In the genomic region with DNA sequence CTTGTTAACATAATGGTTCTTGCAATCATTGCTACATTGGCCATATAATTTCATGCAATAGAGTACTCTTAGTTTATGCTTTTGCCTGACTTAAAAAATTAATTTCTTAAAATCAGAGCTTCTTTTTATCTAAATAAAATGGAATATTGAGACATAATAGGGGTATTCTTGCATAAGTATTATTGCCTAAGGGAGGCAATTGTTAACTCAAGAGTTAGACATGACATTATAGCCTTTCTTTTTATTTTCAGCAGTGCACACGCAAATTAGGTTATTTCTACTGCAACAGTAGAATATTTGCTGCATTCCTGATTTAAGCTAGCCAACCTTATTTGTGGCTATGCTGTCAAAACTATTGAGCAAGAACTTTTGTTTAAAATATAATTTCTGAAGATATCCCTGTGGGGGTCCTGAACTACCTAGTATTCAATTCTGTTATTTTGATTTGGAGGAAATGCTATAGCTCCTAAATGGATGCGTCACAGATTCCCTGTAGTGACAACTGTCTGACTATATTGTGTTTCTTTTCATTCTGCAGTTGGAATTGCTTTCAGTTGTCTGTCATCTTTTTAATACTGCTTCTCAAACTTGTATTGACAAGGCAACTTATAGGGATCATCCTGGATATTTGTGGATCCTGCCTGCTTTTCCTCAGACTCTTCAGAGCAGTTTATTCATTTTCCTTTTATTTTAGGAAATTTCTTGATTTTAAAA, we compare ENCODE assay signal across 17 cellular contexts.
DNase-seq lines count a peak whose midpoint lies in the region; ATAC-seq and TF ChIP-seq lines count a peak whose summit lies in the region.
"Had no signal": no experiment of that assay in that cellular context is flagged by ENCODE, and none has a peak within 500 bp of the region (broad histone marks: within the 10 kb centered on the region; RNA-seq: fewer than 3 reads in every experiment).

No MANE protein-coding gene starts in this region.

- H3K9me3 ChIP-seq in heart right ventricle (peaks cover 0 to 5% (median 0%) of the 10 kb centered on the region in 11 donors), SK-N-MC (ENCODE audit: low read depth, low read length) (no peaks in the 10 kb centered on the region), skeletal muscle tissue (ENCODE audit: control insufficient read depth in 3 of 3, low read length in 3 of 3) (no peaks in the 10 kb centered on the region), esophagus squamous epithelium (no peaks in the 10 kb centered on the region)

- TF ChIP-seq POLR2A in esophagus squamous epithelium (IDR thresholded peaks at IDR 0.05) = no peak

- H3K4me3 ChIP-seq in heart right ventricle (peak overlapping the region in 9 of 10 donors; percentile 17 to 52 (median 43)), SK-N-MC (0 out of 2 replicates have a peak overlapping the region, but pooled peaks have one; percentile 12), skeletal muscle tissue (ENCODE audit: low read length in 3 of 3) (peak overlapping the region in 2 of 3 donors; percentile 23 to 61), esophagus squamous epithelium (no peak overlapping the region)

- no peaks in the 10 kb centered on the region for H3K27me3 ChIP-seq in heart right ventricle
- no peaks in the 10 kb centered on the region for H3K27me3 ChIP-seq in skeletal muscle tissue (ENCODE audit: control insufficient read depth in 3 of 3, insufficient read depth in 3 of 3, low read length in 3 of 3)
- no peaks in the 10 kb centered on the region for H3K27me3 ChIP-seq in esophagus squamous epithelium

- TF ChIP-seq CTCF in heart right ventricle (IDR thresholded peaks at IDR 0.05) (no peak), esophagus squamous epithelium (IDR thresholded peaks at IDR 0.05) (no peak)

- peaks cover 0 to 21% (median 0%) of the 10 kb centered on the region in 9 donors for H3K4me1 ChIP-seq in heart right ventricle
- peaks cover 8 to 11% (median 8%) of the 10 kb centered on the region in 3 donors for H3K4me1 ChIP-seq in skeletal muscle tissue (ENCODE audit: control insufficient read depth in 3 of 3, insufficient read depth in 3 of 3, low read length in 3 of 3)
- peaks cover 0 to 7% (median 0%) of the 10 kb centered on the region in 3 donors for H3K4me1 ChIP-seq in esophagus squamous epithelium

- WGBS in heart right ventricle, 2 donors = 73 to 85% methylated on average over 2 of the region's 2 CpGs
- WGBS in esophagus squamous epithelium, 2 donors = 91 to 94% methylated on average over 2 of the region's 2 CpGs

- H3K36me3 ChIP-seq in heart right ventricle (no peaks in the 10 kb centered on the region), SK-N-MC (ENCODE audit: insufficient read depth, low read length) (no peaks in the 10 kb centered on the region), skeletal muscle tissue (ENCODE audit: control insufficient read depth in 3 of 3, insufficient read depth in 3 of 3, low read length in 3 of 3) (no peaks in the 10 kb centered on the region), esophagus squamous epithelium (no peaks in the 10 kb centered on the region)

- H3K9ac ChIP-seq in SK-N-MC (ENCODE audit: insufficient read length) (peak overlapping the region; percentile 5), skeletal muscle tissue (ENCODE audit: low read depth in 1 of 3, low read length in 3 of 3) (peak overlapping the region in 1 of 3 donors; percentile 28)

- DNase-seq in heart right ventricle = no peak
- no peak for DNase-seq in left cardiac atrium
- DNase-seq in SK-N-MC (ENCODE audit: low read depth, low spot score) = no peak
- DNase-seq in fibroblast of gingiva (ENCODE audit: low read depth) = peak; percentile 44
- DNase-seq in esophagus squamous epithelium (lab: John Stamatoyannopoulos, UW) = no peak
- no peak for DNase-seq in NCI-H1048 (lab: John Stamatoyannopoulos, UW)
- DNase-seq: 8988T, DMS153, EL, HCEC 1CT, NCI-H1092, NCI-H226, PC-3 had no signal

- ATAC-seq in heart right ventricle (no peak), left cardiac atrium (no peak), GM21825 (IDR thresholded peaks at IDR 0.05; ENCODE audit: unreplicated experiment) (no peak)
- ATAC-seq: SK-N-SH treated with all-trans-retinoic acid at 6 μM for 48 hours had no signal

- H3K27ac ChIP-seq in heart right ventricle = peak overlapping the region; percentile 13 to 86 (median 76)
- 0 out of 2 replicates have a peak overlapping the region, but pooled peaks have one; percentile 35 for H3K27ac ChIP-seq in SK-N-MC
- H3K27ac ChIP-seq in skeletal muscle tissue (ENCODE audit: low read depth, low read length) = no peak overlapping the region
- no peak overlapping the region for H3K27ac ChIP-seq in esophagus squamous epithelium
- H3K27ac ChIP-seq: C4-2B had no signal

- intact Hi-C loops in heart right ventricle (cut with DNase I) = loop anchor here (2.0 to 10.0 kb wide), 5 partner anchors 68 to 122 kb away; no protein-coding TSS in a partner anchor
- intact Hi-C loops in left cardiac atrium (cut with DNase I) = loop anchor here in 1 of 2 donors (5.0 kb wide), 1 partner anchor 114 kb away; no protein-coding TSS in a partner anchor
- intact Hi-C loops in esophagus squamous epithelium (cut with DNase I) = no loop called here

Comparison
In these comparisons a context has a peak if more than half of its experiments do, and no peak if none do; other contexts are left out.
1. H3K27ac ChIP-seq: peak in heart right ventricle (10 of 10) and SK-N-MC (single experiment); none in skeletal muscle tissue (single experiment) and esophagus squamous epithelium (0 of 4).
2. H3K4me3 ChIP-seq: peak in heart right ventricle (9 of 10), SK-N-MC (single experiment) and skeletal muscle tissue (2 of 3); none in esophagus squamous epithelium (0 of 4).